ENCODE assay signal across 9 cellular contexts in the genomic region with DNA sequence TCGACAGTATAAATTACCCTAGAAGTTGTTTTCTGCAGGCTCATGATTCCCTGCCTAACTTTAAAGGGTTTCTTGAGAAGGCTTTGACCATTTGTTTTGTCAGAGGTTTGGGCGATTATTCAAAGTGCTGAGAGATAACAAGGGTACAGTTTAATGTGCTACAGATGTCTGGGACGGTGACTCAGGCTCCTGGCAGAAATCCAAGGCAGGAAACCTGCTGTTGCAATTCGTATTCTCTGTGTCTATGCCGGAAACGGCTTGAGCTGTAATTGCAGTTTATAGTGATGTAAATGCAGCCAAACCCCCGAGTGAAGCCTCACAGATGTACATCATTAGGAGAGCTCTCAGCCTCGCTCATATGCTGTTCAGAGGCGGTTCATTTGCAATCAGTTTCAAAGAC.
DNase-seq lines count a peak whose midpoint lies in the region; ATAC-seq, FAIRE-seq and TF ChIP-seq lines count a peak whose summit lies in the region.
"Had no signal": no experiment of that assay in that cellular context is flagged by ENCODE, and none has a peak within 500 bp of the region (broad histone marks: within the 10 kb centered on the region; RNA-seq: fewer than 3 reads in every experiment).

No MANE protein-coding gene starts in this region.

- no peaks in the 10 kb centered on the region for H3K9me3 ChIP-seq in mesenchymal stem cell (ENCODE audit: control insufficient read depth, low read length)
- H3K9me3 ChIP-seq in tibial nerve, result no peaks in the 10 kb centered on the region
- H3K9me3 ChIP-seq: ascending aorta had no signal

- no peak overlapping the region for H3K27ac Mint-ChIP-seq in effector memory CD8-positive, alpha-beta T cell

- no peak overlapping the region for H2BK5ac ChIP-seq in mesenchymal stem cell (ENCODE audit: low read depth, low read length, poor library complexity, severe bottlenecking)

- no peak overlapping the region for H2AFZ ChIP-seq in mesenchymal stem cell (ENCODE audit: low read depth, low read length)

- H3K4me3 Mint-ChIP-seq in effector memory CD8-positive, alpha-beta T cell, result no peak overlapping the region

- DNase-seq in activated naive CD4-positive, alpha-beta T cell treated with Interleukin-2 at 50 U/mL for 16 hours, result peak; percentile 30
- DNase-seq in activated naive CD4-positive, alpha-beta T cell (lab: John Stamatoyannopoulos, UW), result no peak
- DNase-seq in NCI-H128 (lab: John Stamatoyannopoulos, UW; ENCODE audit: unreplicated experiment) (peak; percentile 78), SKM-1 (lab: John Stamatoyannopoulos, UW; ENCODE audit: unreplicated experiment) (peak; percentile 70), mesenchymal stem cell (peak; percentile 89), tibial nerve (ENCODE audit: low spot score in 2 of 2) (peak; percentile 15 to 64), GM19239 (ENCODE audit: insufficient read length, low spot score) (no peak)
- no peak for DNase-seq in effector memory CD8-positive, alpha-beta T cell

- no peak overlapping the region for H2BK120ac ChIP-seq in mesenchymal stem cell (ENCODE audit: low read depth, low read length)

- no peak overlapping the region for H4K8ac ChIP-seq in mesenchymal stem cell (ENCODE audit: low read length)

- no peak for TF ChIP-seq POLR2A in tibial nerve (IDR thresholded peaks at IDR 0.05)

- peak overlapping the region; percentile 29 for H3K4me2 ChIP-seq in mesenchymal stem cell (ENCODE audit: low read length, poor library complexity, severe bottlenecking)

- no peak overlapping the region for H3K18ac ChIP-seq in mesenchymal stem cell (ENCODE audit: low read depth in 1 of 2, low read length in 2 of 2)

- no peaks in the 10 kb centered on the region for H3K79me1 ChIP-seq in mesenchymal stem cell (replicated peaks; ENCODE audit: low read length, poor library complexity, severe bottlenecking)

- no peaks in the 10 kb centered on the region for H3K36me3 ChIP-seq in mesenchymal stem cell (ENCODE audit: control insufficient read depth in 1 of 2, insufficient read depth in 2 of 2, low read depth in 1 of 2, low read length in 2 of 2)
- no peaks in the 10 kb centered on the region for H3K36me3 ChIP-seq in tibial nerve
- H3K36me3 ChIP-seq: ascending aorta had no signal

- H2AK5ac ChIP-seq in mesenchymal stem cell (ENCODE audit: low read length, severe bottlenecking), result no peak overlapping the region

- H3K27me3 ChIP-seq in mesenchymal stem cell (ENCODE audit: control insufficient read depth in 1 of 2, insufficient read depth in 1 of 2, low read length in 2 of 2) (no peaks in the 10 kb centered on the region), tibial nerve (no peaks in the 10 kb centered on the region)
- H3K27me3 ChIP-seq: ascending aorta had no signal

- no peak for FAIRE-seq in GM19239 (lab: Jason Lieb, UNC)

- H3K36me3 Mint-ChIP-seq in effector memory CD8-positive, alpha-beta T cell (ENCODE audit: insufficient read depth), result no peaks in the 10 kb centered on the region

- no peaks in the 10 kb centered on the region for H3K4me1 Mint-ChIP-seq in effector memory CD8-positive, alpha-beta T cell (ENCODE audit: low read depth in 2 of 2)

- no peaks in the 10 kb centered on the region for H3K27me3 Mint-ChIP-seq in effector memory CD8-positive, alpha-beta T cell

- H3K14ac ChIP-seq in mesenchymal stem cell (ENCODE audit: low read length in 2 of 2), result no peak overlapping the region

- peaks cover 2% of the 10 kb centered on the region for H3K4me1 ChIP-seq in mesenchymal stem cell (ENCODE audit: control insufficient read depth, insufficient read depth, low read depth, low read length)
- H3K4me1 ChIP-seq in tibial nerve, result peaks cover 0 to 11% (median 0%) of the 10 kb centered on the region in 4 donors
- H3K4me1 ChIP-seq: ascending aorta had no signal

- no peak for TF ChIP-seq CTCF in tibial nerve (IDR thresholded peaks at IDR 0.05)

- H3K23ac ChIP-seq in mesenchymal stem cell (ENCODE audit: low read length in 2 of 2), result no peak overlapping the region

- H3K4ac ChIP-seq in mesenchymal stem cell (ENCODE audit: low read depth in 1 of 2, low read length in 2 of 2), result no peak overlapping the region

- H2BK12ac ChIP-seq in mesenchymal stem cell (ENCODE audit: low read length in 2 of 2), result no peak overlapping the region

- peak in 1 of 2 donors; percentile 26 for TF ChIP-seq EP300 in tibial nerve (IDR thresholded peaks at IDR 0.05)

- H3K27ac ChIP-seq in mesenchymal stem cell (ENCODE audit: low read length, poor library complexity, severe bottlenecking) (no peak overlapping the region), tibial nerve (no peak overlapping the region)
- H3K27ac ChIP-seq: ascending aorta had no signal

- no peak overlapping the region for H2BK15ac ChIP-seq in mesenchymal stem cell (ENCODE audit: low read depth, poor library complexity, severe bottlenecking)

- WGBS in mesenchymal stem cell, result under 1% methylated on average over 9 of the region's 9 CpGs
- 3 to 6% methylated on average over 9 of the region's 9 CpGs for WGBS in tibial nerve, 2 donors

- H3K4me3 ChIP-seq in mesenchymal stem cell (ENCODE audit: insufficient read depth in 1 of 2, low read depth in 1 of 2, low read length in 2 of 2) (peak overlapping the region in 1 of 2 experiments; percentile 53), tibial nerve (no peak overlapping the region)
- H3K4me3 ChIP-seq: ascending aorta had no signal

- H4K91ac ChIP-seq in mesenchymal stem cell (ENCODE audit: low read length), result no peak overlapping the region

- peak; percentile 19 for ATAC-seq in effector memory CD8-positive, alpha-beta T cell (replicated peaks)

- H3K9me3 Mint-ChIP-seq in effector memory CD8-positive, alpha-beta T cell, result peaks cover 0 to 3% of the 10 kb centered on the region in 2 donors

- H3K9ac ChIP-seq in mesenchymal stem cell (ENCODE audit: low read length), result peak overlapping the region; percentile 68

Comparison
In these comparisons a context has a peak if more than half of its experiments do, and no peak if none do; other contexts are left out.
1. DNase-seq: peak in activated naive CD4-positive, alpha-beta T cell treated with Interleukin-2 at 50 U/mL for 16 hours (single experiment), NCI-H128 (single experiment), SKM-1 (single experiment), mesenchymal stem cell (single experiment) and tibial nerve (2 of 2); none in activated naive CD4-positive, alpha-beta T cell (0 of 4), effector memory CD8-positive, alpha-beta T cell (0 of 3) and GM19239 (single experiment).